Comparison of ENCODE assay signal across 20 cellular contexts in genomic region chr4:79298027-79298426, GRCh38. TPM values are rescaled to one million over a fixed set of nuclear protein-coding genes. Genes with fewer than 3 reads are reported as not detected.
DNase-seq lines count a peak whose midpoint lies in the region; ATAC-seq, FAIRE-seq and TF ChIP-seq lines count a peak whose summit lies in the region.
"Had no signal": no experiment of that assay in that cellular context is flagged by ENCODE, and none has a peak within 500 bp of the region (broad histone marks: within the 10 kb centered on the region; RNA-seq: fewer than 3 reads in every experiment).

No MANE protein-coding gene starts in this region.

- H3K27ac ChIP-seq in GM12878 (ENCODE audit: control insufficient read depth, insufficient read depth) (no peak overlapping the region), neuronal stem cell (replicated peaks; ENCODE audit: low read length) (no peak overlapping the region), WERI-Rb-1 (no peak overlapping the region)
- H3K27ac ChIP-seq: C4-2B, GM23248, SJCRH30 had no signal

- H3K9me3 ChIP-seq in GM12878 (replicated peaks; ENCODE audit: control insufficient read depth, insufficient read depth, low read length) (no peaks in the 10 kb centered on the region), neuronal stem cell (replicated peaks in 1 of 2; ENCODE audit: control insufficient read depth in 2 of 2, insufficient read depth in 1 of 2, low read depth in 1 of 2, low read length in 2 of 2) (no peaks in the 10 kb centered on the region), WERI-Rb-1 (ENCODE audit: severe bottlenecking) (peaks cover 3% of the 10 kb centered on the region), HAP-1 (no peaks in the 10 kb centered on the region)
- H3K9me3 ChIP-seq: SJCRH30 had no signal

- no peak overlapping the region for H3K4me2 ChIP-seq in GM12878 (ENCODE audit: control insufficient read depth, insufficient read depth)
- H3K4me2 ChIP-seq in neuronal stem cell (ENCODE audit: insufficient read depth, low read length, poor library complexity, severe bottlenecking): no peak overlapping the region

- H2BK5ac ChIP-seq in neuronal stem cell (ENCODE audit: low read length): peak overlapping the region; percentile 60

- H3K4ac ChIP-seq in neuronal stem cell (ENCODE audit: low read length): peak overlapping the region; percentile 37

- in situ Hi-C loops in GM13976 (cut with MboI; ENCODE audit: low sequenced_read_pairs, unreplicated experiment) (no loop called here), GM12878 (cut with MboI) (no loop called here), HAP-1 (cut with MboI; ENCODE audit: low sequenced_read_pairs) (no loop called here)

- H3K79me1 ChIP-seq in neuronal stem cell (ENCODE audit: low read depth, low read length): no peaks in the 10 kb centered on the region

- H3K79me2 ChIP-seq in GM12878 (ENCODE audit: control insufficient read depth, insufficient read depth, low read length): no peaks in the 10 kb centered on the region

- no peak overlapping the region for H3K14ac ChIP-seq in neuronal stem cell (ENCODE audit: low read length)

- no peak overlapping the region for H3K23ac ChIP-seq in neuronal stem cell (ENCODE audit: low read depth, low read length, poor library complexity)

- SMC1A ChIA-PET in GM12878 (lab: Charles Lee; ENCODE audit: uncharacterized antibody, unreplicated experiment): interaction anchor here (0.9 to 6.0 kb wide), 8 partner anchors 9 to 346 kb away, joined by 3 to 37 read pairs (median 4); no protein-coding TSS in a partner anchor

- FAIRE-seq in GM12878 (lab: Jason Lieb, UNC) (no peak), H54 (lab: Jason Lieb, UNC) (no peak)
- FAIRE-seq: A204.1, G401.6 had no signal

- H2BK15ac ChIP-seq in neuronal stem cell (ENCODE audit: low read length): peak overlapping the region; percentile 8

- peak overlapping the region; percentile 75 for H2AK5ac ChIP-seq in neuronal stem cell (ENCODE audit: low read depth, low read length)

- no peak for TF ChIP-seq EP300 in GM12878 (IDR thresholded peaks at IDR 0.05; ENCODE audit: borderline replicate concordance in 1 of 2, control insufficient read depth in 1 of 2, low read depth in 2 of 2, low read length in 2 of 2)

- no TSS peak for BruUV-seq in GM12878 (replicated peaks; lab: Mats Ljungman, UMichigan)

- no peaks in the 10 kb centered on the region for H3K27me3 ChIP-seq in GM12878 (replicated peaks in 1 of 2; ENCODE audit: control insufficient read depth in 2 of 2, insufficient read depth in 2 of 2, low read length in 1 of 2)
- H3K27me3 ChIP-seq in neuronal stem cell (ENCODE audit: control insufficient read depth in 3 of 3, insufficient read depth in 3 of 3, low read depth in 1 of 3, low read length in 3 of 3): no peaks in the 10 kb centered on the region
- H3K27me3 ChIP-seq in WERI-Rb-1 (ENCODE audit: insufficient read depth, low read depth, severe bottlenecking): no peaks in the 10 kb centered on the region
- H3K27me3 ChIP-seq in HAP-1 (ENCODE audit: low read depth): no peaks in the 10 kb centered on the region
- H3K27me3 ChIP-seq: SJCRH30 had no signal

- peak overlapping the region; percentile 32 for H3K18ac ChIP-seq in neuronal stem cell (ENCODE audit: low read length)

- H4K91ac ChIP-seq in neuronal stem cell (ENCODE audit: low read depth, low read length, poor library complexity): no peak overlapping the region

- H3K36me3 ChIP-seq in GM12878 (ENCODE audit: control insufficient read depth in 2 of 2, insufficient read depth in 2 of 2, low read length in 1 of 2) (no peaks in the 10 kb centered on the region), neuronal stem cell (replicated peaks in 1 of 2; ENCODE audit: control insufficient read depth in 2 of 2, insufficient read depth in 2 of 2, low read length in 2 of 2) (no peaks in the 10 kb centered on the region), WERI-Rb-1 (no peaks in the 10 kb centered on the region), HAP-1 (replicated peaks) (no peaks in the 10 kb centered on the region)
- H3K36me3 ChIP-seq: SJCRH30 had no signal

- no peak overlapping the region for H2AFZ ChIP-seq in GM12878 (ENCODE audit: control insufficient read depth, low read depth, low read length)
- H2AFZ ChIP-seq in neuronal stem cell (ENCODE audit: low read length): peak overlapping the region; percentile 5
- H2AFZ ChIP-seq: GM23248 had no signal

- TF ChIP-seq CTCF in GM10266 (IDR thresholded peaks at IDR 0.05; ENCODE audit: control insufficient read depth, insufficient read depth, low read depth, missing control alignments) (peak; percentile 21), GM13976 (IDR thresholded peaks at IDR 0.05; ENCODE audit: borderline replicate concordance, control extremely low read depth, extremely low read depth, insufficient read depth, missing control alignments) (peak; percentile 1), GM12878 (IDR thresholded peaks at IDR 0.05 in 2 of 3, conservative IDR thresholded peaks at IDR 0.05 in 1 of 3; ENCODE audit: control insufficient read depth in 2 of 3, extremely low read depth in 1 of 3, insufficient read depth in 1 of 3, low read depth in 3 of 3, low read length in 3 of 3) (peak in 2 of 3 experiments; percentile 9 to 12; a peak in 2 of 6 replicates), WERI-Rb-1 (IDR thresholded peaks at IDR 0.05; ENCODE audit: low read depth, low read length) (no peak)

- intact Hi-C loops in GM12878 (cut with micrococcal nuclease; ENCODE audit: unreplicated experiment): loop anchor here (2.0 kb wide), 1 partner anchor 255 kb away; no protein-coding TSS in a partner anchor

- H4K8ac ChIP-seq in neuronal stem cell (ENCODE audit: low read depth, low read length): no peak overlapping the region

- H4K20me1 ChIP-seq in GM12878 (ENCODE audit: control insufficient read depth, insufficient read depth): no peaks in the 10 kb centered on the region

- no peak for TF ChIP-seq POLR2A in GM12878 (IDR thresholded peaks at IDR 0.05; ENCODE audit: low read depth, low read length)
- no peak for TF ChIP-seq POLR2A in H54 (IDR thresholded peaks at IDR 0.05; ENCODE audit: low read depth, low read length)

- DNase-seq in GM10266 (ENCODE audit: extremely low spot score) (no peak), GM13976 (ENCODE audit: low spot score) (no peak), GM12878 (ENCODE audit: low read depth, low spot score) (no peak), neuronal stem cell (ENCODE audit: low spot score) (no peak), H54 (ENCODE audit: insufficient read length, low spot score) (no peak), WERI-Rb-1 (no peak), HAP-1 (ENCODE audit: low spot score in 2 of 2) (no peak)
- DNase-seq: GM23248, Kasumi-1, NCI-H1092 treated with DMSO at 0.1 percent for 48 hours, NCI-H1436 treated with DMSO at 0.1 percent for 48 hours, NCI-H1930, NCI-H510A, SJCRH30, T-cell had no signal

- CTCF ChIA-PET in GM12878 (lab: Yijun Ruan, JAX): interaction anchor here (0.9 to 3.2 kb wide), 4 partner anchors 9 to 255 kb away, joined by 3 to 19 read pairs (median 3); no protein-coding TSS in a partner anchor

- peak overlapping the region; percentile 73 for H2BK12ac ChIP-seq in neuronal stem cell (ENCODE audit: low read length)

- peak; percentile 27; the same call in 1 of the 2 replicates for TF ChIP-seq RAD21 in GM12878 (IDR thresholded peaks at IDR 0.05; ENCODE audit: insufficient read depth, low read depth, low read length)

- 25% methylated on average over 6 of the region's 6 CpGs for WGBS in GM12878 (ENCODE audit: insufficient coverage, insufficient replicate concordance, low lambda C conversion rate, missing lambda C conversion rate)
- no CpG with 5 or more reads among the region's 6 CpGs for WGBS in neuronal stem cell (ENCODE audit: extremely low coverage in 2 of 2, insufficient read length in 2 of 2, insufficient replicate concordance in 1 of 2), 2 donors

- H3K4me1 ChIP-seq in GM12878 (ENCODE audit: control insufficient read depth, insufficient read depth, low read length) (no peaks in the 10 kb centered on the region), neuronal stem cell (ENCODE audit: control insufficient read depth in 2 of 2, insufficient read depth in 1 of 2, low read depth in 1 of 2, low read length in 2 of 2) (no peaks in the 10 kb centered on the region), HAP-1 (no peaks in the 10 kb centered on the region)
- H3K4me1 ChIP-seq: SJCRH30 had no signal

- RAD21 ChIA-PET in GM12878 (lab: Charles Lee; ENCODE audit: unreplicated experiment): interaction anchor here (0.9 to 1.9 kb wide), 4 partner anchors 11 to 256 kb away, joined by 3 to 7 read pairs (median 4); no protein-coding TSS in a partner anchor

- H2BK120ac ChIP-seq in neuronal stem cell (ENCODE audit: low read depth, low read length): no peak overlapping the region

- H3K4me3 ChIP-seq in GM12878: no peak overlapping the region
- no peak overlapping the region for H3K4me3 ChIP-seq in neuronal stem cell (ENCODE audit: low read length in 2 of 2)
- H3K4me3 ChIP-seq in WERI-Rb-1 (ENCODE audit: low read depth, low read length): no peak overlapping the region
- H3K4me3 ChIP-seq in HAP-1: no peak overlapping the region
- H3K4me3 ChIP-seq: GM23248, SJCRH30 had no signal

- POLR2A ChIA-PET in GM12878 (lab: Charles Lee): no interaction called here

- peak; percentile 48 for ATAC-seq in GM12878
- ATAC-seq in HG02588 (IDR thresholded peaks at IDR 0.05; ENCODE audit: unreplicated experiment): no peak

- H3K9ac ChIP-seq in GM12878 (ENCODE audit: control insufficient read depth, insufficient read depth, low read length) (no peak overlapping the region), neuronal stem cell (ENCODE audit: low read depth, low read length, poor library complexity) (no peak overlapping the region)
- H3K9ac ChIP-seq: GM23248 had no signal

TF ChIP-seq in GM12878, 131 proteins besides CTCF, POLR2A, EP300 and RAD21 (continues in another document):
- TF ChIP-seq TCF12 (IDR thresholded peaks at IDR 0.05; ENCODE audit: low read depth, low read length): no peak
- no peak for TF ChIP-seq TCF7 (IDR thresholded peaks at IDR 0.05; ENCODE audit: borderline replicate concordance)

RNA-seq across cellular contexts. Expression of gene NAA11, which starts 27.8 kb away (rescaled TPM):
- total RNA-seq in GM12878 (2013; cell fraction: nucleolus; rRNA removed): not detected in 2 replicates
- total RNA-seq in GM12878 (2014; rRNA removed): 0.22 TPM in 1 of 2 replicates, not detected in the other
- total RNA-seq in GM12878 (2014; rRNA removed; fragmentation: Illumina TruSeq; extraction: Trizol): not detected in 2 replicates
- total RNA-seq in GM12878 (2021): not detected in 2 replicates
- polyA plus RNA-seq in GM12878 (2011; ENCODE audit: low read depth): not detected
- 0.12 and 0.22 TPM in 2 replicates for polyA plus RNA-seq in GM12878 (2011; rRNA removed)
- polyA plus RNA-seq in GM12878 (2011; cell fraction: cytosol; rRNA removed): not detected in 2 replicates
- polyA plus RNA-seq in GM12878 (2011; cell fraction: nucleus; rRNA removed): not detected in 2 replicates
- polyA plus RNA-seq in GM12878 (2012): not detected in 2 replicates
- 0.16 TPM in 1 of 2 replicates, not detected in the other for polyA plus RNA-seq in GM12878 (2014; fragmentation: Illumina TruSeq; extraction: Trizol)
- not detected for polyA plus RNA-seq in GM12878 (2014; fragmentation: Nextera tagmentation; extraction: Ambion mirVana)
- 0.10 TPM in 1 of 2 replicates, not detected in the other for polyA plus RNA-seq in GM12878 (2014; rRNA removed)
- polyA plus RNA-seq in GM12878 (2016; fragmentation: Nextera tagmentation; extraction: Ambion mirVana): not detected
- polyA minus RNA-seq in GM12878 (2011; rRNA and poly(A)+ RNA removed): not detected in 2 replicates
- polyA minus RNA-seq in GM12878 (2011; cell fraction: cytosol; rRNA and poly(A)+ RNA removed): not detected in 2 replicates
- not detected in 2 replicates for polyA minus RNA-seq in GM12878 (2011; cell fraction: nucleus; rRNA and poly(A)+ RNA removed)
- not detected for polyA plus RNA-seq in neuronal stem cell (2013, experiment 1 of 2)
- not detected for polyA plus RNA-seq in neuronal stem cell (2013, experiment 2 of 2)
- total RNA-seq: GM23248, MCF 10A, T-cell had no signal
- polyA plus RNA-seq: GM23248 had no signal
